26 cellular contexts compared by ENCODE assay signal in genomic region chrX:23764183-23764582, GRCh38.
"Had no signal": no experiment of that assay in that cellular context is flagged by ENCODE, and none has a peak within 500 bp of the region (broad histone marks: within the 10 kb centered on the region; RNA-seq: fewer than 3 reads in every experiment).

No MANE protein-coding gene starts in this region.

- H3K4me3 ChIP-seq: mucosa of descending colon, pancreas, stomach, thyroid gland had no signal

- H3K4me3 Mint-ChIP-seq: dendritic cell treated with granulocyte-macrophage colony-stimulating factor and Interleukin-4, amounts not matched to agents 40 ng/mL and 50 ng/mL, for 4 days; endodermal cell; mesothelial cell of epicardium; natural killer cell treated with Interleukin-12 subunit alpha and Interleukin-12 subunit beta and Interleukin-15 and Interleukin-18, amount 100 ng/mL, for 72 hours; neural crest cell; stimulated activated effector memory CD8-positive, alpha-beta T cell treated with anti-CD3 and anti-CD28 coated beads, Interleukin-12 subunit alpha, Interleukin-12 subunit beta, amount 100 ng/mL, for 72 hours had no signal

- H3K27me3 ChIP-seq: foreskin keratinocyte, neutrophil, stomach, thyroid gland had no signal

- H3K36me3 ChIP-seq: neutrophil, pancreas, stomach, thyroid gland had no signal

- H3K27me3 Mint-ChIP-seq: dendritic cell treated with granulocyte-macrophage colony-stimulating factor and Interleukin-4, amounts not matched to agents 40 ng/mL and 50 ng/mL, for 4 days; naive B cell; natural killer cell treated with Interleukin-12 subunit alpha and Interleukin-12 subunit beta and Interleukin-15 and Interleukin-18, amount 100 ng/mL, for 72 hours had no signal

- H3K4me1 Mint-ChIP-seq: endodermal cell, mesothelial cell of epicardium had no signal

- ATAC-seq: esophagus mucosa; foreskin keratinocyte; mucosa of descending colon; natural killer cell treated with Interleukin-12 subunit alpha and Interleukin-12 subunit beta and Interleukin-15 and Interleukin-18, amount 100 ng/mL, for 72 hours; sciatic nerve; stimulated activated effector memory CD8-positive, alpha-beta T cell treated with anti-CD3 and anti-CD28 coated beads, Interleukin-12 subunit alpha, Interleukin-12 subunit beta, amount 100 ng/mL, for 72 hours had no signal

- H3K27ac ChIP-seq: epithelial cell of prostate, foreskin keratinocyte, neutrophil, pancreas, stomach, thyroid gland had no signal

- H3K9me3 ChIP-seq: mucosa of descending colon, neutrophil, pancreas, thyroid gland had no signal

- H3K27ac Mint-ChIP-seq: dendritic cell treated with granulocyte-macrophage colony-stimulating factor and Interleukin-4, amounts not matched to agents 40 ng/mL and 50 ng/mL, for 4 days; endodermal cell; mesothelial cell of epicardium; naive B cell; stimulated activated effector memory CD8-positive, alpha-beta T cell treated with anti-CD3 and anti-CD28 coated beads, Interleukin-12 subunit alpha, Interleukin-12 subunit beta, amount 100 ng/mL, for 72 hours had no signal

- H3K36me3 Mint-ChIP-seq: mesothelial cell of epicardium; naive B cell; natural killer cell treated with Interleukin-12 subunit alpha and Interleukin-12 subunit beta and Interleukin-15 and Interleukin-18, amount 100 ng/mL, for 72 hours; stimulated activated effector memory CD8-positive, alpha-beta T cell treated with anti-CD3 and anti-CD28 coated beads, Interleukin-12 subunit alpha, Interleukin-12 subunit beta, amount 100 ng/mL, for 72 hours had no signal

- DNase-seq: caudate nucleus; effector CD8-positive, alpha-beta T cell; endodermal cell; foreskin keratinocyte; glutamatergic neuron; mesenchymal stem cell; mucosa of descending colon; naive B cell; pancreas; retina; stimulated activated CD4-positive, alpha-beta T cell treated with anti-CD3 and anti-CD28 coated beads, Interleukin-2, amount 100 ng/mL, for 24 hours; stimulated activated CD4-positive, alpha-beta T cell treated with anti-CD3 and anti-CD28 coated beads, Interleukin-4, amount 100 ng/mL, for 24 hours; stimulated activated naive CD4-positive, alpha-beta T cell treated with Interleukin-2 at 50 U/mL for 16 hours; stomach; thyroid gland; trophoblast cell had no signal

- H3K9me3 Mint-ChIP-seq: dendritic cell treated with granulocyte-macrophage colony-stimulating factor and Interleukin-4, amounts not matched to agents 40 ng/mL and 50 ng/mL, for 4 days; mesothelial cell of epicardium; natural killer cell treated with Interleukin-12 subunit alpha and Interleukin-12 subunit beta and Interleukin-15 and Interleukin-18, amount 100 ng/mL, for 72 hours; neural crest cell; stimulated activated effector memory CD8-positive, alpha-beta T cell treated with anti-CD3 and anti-CD28 coated beads, Interleukin-12 subunit alpha, Interleukin-12 subunit beta, amount 100 ng/mL, for 72 hours had no signal

- H3K4me1 ChIP-seq: foreskin keratinocyte, pancreas, stomach, thyroid gland had no signal

- FAIRE-seq: colon, pancreas had no signal
